6 cellular contexts compared by ENCODE assay signal in genomic region chr2:233200790-233201189, GRCh38. TPM values are rescaled to one million over a fixed set of nuclear protein-coding genes. Genes with fewer than 3 reads are reported as not detected.
DNase-seq lines count a peak whose midpoint lies in the region; ATAC-seq, FAIRE-seq and TF ChIP-seq lines count a peak whose summit lies in the region.
"Not testable (repeated sequence)": the region's sequence is repeated elsewhere in the genome, so short reads cannot be mapped to it uniquely, and the experiment has no call there.

No MANE protein-coding gene starts in this region.

- not testable (repeated sequence) for H3K27me3 Mint-ChIP-seq in IgD-negative memory B cell; natural killer cell (ENCODE audit: low read depth in 2 of 2)
- H3K27me3 Mint-ChIP-seq in immature natural killer cell (ENCODE audit: low read depth in 3 of 3) = peaks cover 4 to 53% (median 41%) of the 10 kb centered on the region in 3 donors

- not testable (repeated sequence) for H3K9ac ChIP-seq in BLaER1 treated with 17β-estradiol and CSF1 and Interleukin-3, amounts not matched to agents 10 nM and 100 nM; GM12878 (ENCODE audit: control insufficient read depth, insufficient read depth, low read length)

- not testable (repeated sequence) for DNase-seq in A549 (ENCODE audit: low read depth in 1 of 2, low spot score in 1 of 2); GM12878 (ENCODE audit: low read depth, low spot score); immature natural killer cell; natural killer cell

- BruUV-seq in GM12878 (replicated peaks; lab: Mats Ljungman, UMichigan) = not testable (repeated sequence)

- not testable (repeated sequence) for FAIRE-seq in A549 (lab: Jason Lieb, UNC); GM12878 (lab: Jason Lieb, UNC)

- SMC1A ChIA-PET in GM12878 (lab: Charles Lee; ENCODE audit: uncharacterized antibody, unreplicated experiment) = interaction anchor here (1.5 to 4.5 kb wide), 3 partner anchors 23 to 43 kb away, joined by 4 to 25 read pairs (median 6); no protein-coding TSS in a partner anchor

- intact Hi-C loops in GM12878 (cut with micrococcal nuclease; ENCODE audit: unreplicated experiment) = loop anchor here (5.0 kb wide), 3 partner anchors 52 to 118 kb away; partner anchors contain the start of gene ATG16L1
- intact Hi-C loops in natural killer cell (cut with micrococcal nuclease) = not testable (repeated sequence)

- H3K27me3 ChIP-seq in BLaER1 treated with 17β-estradiol and CSF1 and Interleukin-3, amounts not matched to agents 10 nM and 100 nM; GM12878 (replicated peaks in 1 of 2; ENCODE audit: control insufficient read depth in 2 of 2, insufficient read depth in 2 of 2, low read length in 1 of 2): not testable (repeated sequence)

- CTCF ChIA-PET in A549 (lab: Yijun Ruan, JAX) (interaction anchor here (1.2 to 1.6 kb wide), 2 partner anchors 9 to 70 kb away, joined by 3 to 4 read pairs; no protein-coding TSS in a partner anchor), GM12878 (lab: Yijun Ruan, JAX) (interaction anchor here (1.0 to 2.6 kb wide), 6 partner anchors 15 to 50 kb away, joined by 3 to 12 read pairs (median 4); partner anchors contain the start of gene ATG16L1)

- not testable (repeated sequence) for TF ChIP-seq CTCF in A549 (IDR thresholded peaks at IDR 0.05); GM12878 (IDR thresholded peaks at IDR 0.05 in 2 of 3, conservative IDR thresholded peaks at IDR 0.05 in 1 of 3; ENCODE audit: control insufficient read depth in 2 of 3, extremely low read depth in 1 of 3, insufficient read depth in 1 of 3, low read depth in 3 of 3, low read length in 3 of 3); natural killer cell (IDR thresholded peaks at IDR 0.05)

- peaks cover 11 to 41% (median 18%) of the 10 kb centered on the region in 11 experiments; a peak in 17 of 22 replicates for H4K20me1 ChIP-seq in BLaER1 treated with 17β-estradiol and CSF1 and Interleukin-3, amounts not matched to agents 10 nM and 100 nM
- H4K20me1 ChIP-seq in GM12878 (ENCODE audit: control insufficient read depth, insufficient read depth) = not testable (repeated sequence)

- not testable (repeated sequence) for TF ChIP-seq EP300 in A549 (IDR thresholded peaks at IDR 0.05); GM12878 (IDR thresholded peaks at IDR 0.05; ENCODE audit: borderline replicate concordance in 1 of 2, control insufficient read depth in 1 of 2, low read depth in 2 of 2, low read length in 2 of 2)

- not testable (repeated sequence) for H3K4me2 ChIP-seq in A549; GM12878 (ENCODE audit: control insufficient read depth, insufficient read depth)
- peak overlapping the region; percentile 71 to 96 (median 83) for H3K4me2 ChIP-seq in BLaER1 treated with 17β-estradiol and CSF1 and Interleukin-3, amounts not matched to agents 10 nM and 100 nM

- H3K4me1 ChIP-seq in A549 = not testable (repeated sequence)
- H3K4me1 ChIP-seq in BLaER1 treated with 17β-estradiol and CSF1 and Interleukin-3, amounts not matched to agents 10 nM and 100 nM = peaks cover 26 to 64% (median 51%) of the 10 kb centered on the region in 10 experiments
- H3K4me1 ChIP-seq in GM12878 (ENCODE audit: control insufficient read depth, insufficient read depth, low read length) = peaks cover 28% of the 10 kb centered on the region

- TF ChIP-seq RAD21 in A549 (conservative IDR thresholded peaks at IDR 0.05 in 1 of 2, IDR thresholded peaks at IDR 0.05 in 1 of 2); GM12878 (IDR thresholded peaks at IDR 0.05; ENCODE audit: insufficient read depth, low read depth, low read length): not testable (repeated sequence)

- ATAC-seq in A549, GM12878, natural killer cell: not testable (repeated sequence)

- not testable (repeated sequence) for H2AFZ ChIP-seq in GM12878 (ENCODE audit: control insufficient read depth, low read depth, low read length)

- H3K9me3 Mint-ChIP-seq in IgD-negative memory B cell, immature natural killer cell, natural killer cell: not testable (repeated sequence)

- H3K36me3 ChIP-seq in BLaER1 treated with 17β-estradiol and CSF1 and Interleukin-3, amounts not matched to agents 10 nM and 100 nM = peaks cover 78 to 89% (median 85%) of the 10 kb centered on the region in 11 experiments
- H3K36me3 ChIP-seq in GM12878 (ENCODE audit: control insufficient read depth in 2 of 2, insufficient read depth in 2 of 2, low read length in 1 of 2) = peaks cover 31 to 42% of the 10 kb centered on the region in 2 experiments

- in situ Hi-C loops in GM12878 (cut with MboI) = not testable (repeated sequence)

- WGBS in A549 (ENCODE audit: missing lambda C conversion rate) = 90% methylated on average over 5 of the region's 5 CpGs
- 55% methylated on average over 5 of the region's 5 CpGs for WGBS in GM12878 (ENCODE audit: insufficient coverage, insufficient replicate concordance, low lambda C conversion rate, missing lambda C conversion rate)

- not testable (repeated sequence) for H3K4me3 ChIP-seq in A549; BLaER1 treated with 17β-estradiol and CSF1 and Interleukin-3, amounts not matched to agents 10 nM and 100 nM; GM12878

- POLR2A ChIA-PET in A549 (lab: Yijun Ruan, JAX); GM12878 (lab: Charles Lee): not testable (repeated sequence)

- RAD21 ChIA-PET in GM12878 (lab: Charles Lee; ENCODE audit: unreplicated experiment) = interaction anchor here (1.1 to 1.6 kb wide), 2 partner anchors 101 to 114 kb away, joined by 4 read pairs; no protein-coding TSS in a partner anchor

- H3K4me1 Mint-ChIP-seq in IgD-negative memory B cell = peaks cover 21 to 34% (median 32%) of the 10 kb centered on the region in 3 donors
- peaks cover 0 to 13% of the 10 kb centered on the region in 2 donors for H3K4me1 Mint-ChIP-seq in immature natural killer cell
- peaks cover 14 to 16% of the 10 kb centered on the region in 2 donors for H3K4me1 Mint-ChIP-seq in natural killer cell

- TF ChIP-seq POLR2A in A549 (IDR thresholded peaks at IDR 0.05; ENCODE audit: low read length); GM12878 (IDR thresholded peaks at IDR 0.05; ENCODE audit: low read depth, low read length): not testable (repeated sequence)

- H3K27ac ChIP-seq in A549 = not testable (repeated sequence)
- peak overlapping the region in 2 of 11 experiments; percentile 4 to 76; a peak in 1 of 22 replicates for H3K27ac ChIP-seq in BLaER1 treated with 17β-estradiol and CSF1 and Interleukin-3, amounts not matched to agents 10 nM and 100 nM
- peak overlapping the region; percentile 58 for H3K27ac ChIP-seq in GM12878 (ENCODE audit: control insufficient read depth, insufficient read depth)

- H3K36me3 Mint-ChIP-seq in IgD-negative memory B cell (peaks cover 13% of the 10 kb centered on the region), immature natural killer cell (peaks cover 34 to 72% (median 37%) of the 10 kb centered on the region in 3 donors)
- H3K36me3 Mint-ChIP-seq in natural killer cell = not testable (repeated sequence)

- not testable (repeated sequence) for H3K79me2 ChIP-seq in GM12878 (ENCODE audit: control insufficient read depth, insufficient read depth, low read length)

- H3K27ac Mint-ChIP-seq in IgD-negative memory B cell (peak overlapping the region in 2 of 3 donors; percentile 84 to 94), immature natural killer cell (peak overlapping the region; percentile 50 to 79 (median 68)), natural killer cell (peak overlapping the region; percentile 66 to 69)

- H3K9me3 ChIP-seq in A549 = peaks cover 14% of the 10 kb centered on the region; the same call in 1 of the 3 replicates
- H3K9me3 ChIP-seq in BLaER1 treated with 17β-estradiol and CSF1 and Interleukin-3, amounts not matched to agents 10 nM and 100 nM (replicated peaks in 1 of 11) = peaks cover 0 to 16% (median 4%) of the 10 kb centered on the region in 11 experiments; a peak in 7 of 22 replicates
- not testable (repeated sequence) for H3K9me3 ChIP-seq in GM12878 (replicated peaks; ENCODE audit: control insufficient read depth, insufficient read depth, low read length)

- peak overlapping the region in 1 of 4 donors; percentile 70 for H3K4me3 Mint-ChIP-seq in IgD-negative memory B cell
- not testable (repeated sequence) for H3K4me3 Mint-ChIP-seq in immature natural killer cell, natural killer cell

RNA-seq across cellular contexts. Expression of gene ATG16L1, which starts 50.7 kb away (rescaled TPM):
- polyA plus RNA-seq in A549 (2011; rRNA removed) (70.9 and 72.3 TPM in 2 replicates), A549 (2017; fragmentation: RNase III; extraction: RNeasy Plus Mini Kit Qiagen cat#74134 plus additional on column Dnase treatment) (42.5 to 45.1 TPM (median 44.5 TPM) in 3 replicates), IgD-negative memory B cell (11.2 TPM), GM12878 (2011; rRNA removed) (18.0 and 21.0 TPM in 2 replicates), GM12878 (2014; fragmentation: Illumina TruSeq; extraction: Trizol) (13.3 and 13.5 TPM in 2 replicates), GM12878 (2014; fragmentation: Nextera tagmentation; extraction: Ambion mirVana) (1 to 10 TPM; 5.2 to 7.8 TPM), GM12878 (2014; rRNA removed) (20.6 and 27.5 TPM in 2 replicates), GM12878 (2016; fragmentation: Nextera tagmentation; extraction: Ambion mirVana) (10 to 100 TPM; 13.8 to 14.9 TPM), immature natural killer cell (10 to 100 TPM in 2 of 3 donors, 1 to 10 TPM in 1; 9.3 to 16.4 (median 13.2) TPM)
- 33.9 and 40.9 TPM in 2 replicates for polyA plus RNA-seq in A549 (2012; cell fraction: cytosol; rRNA removed)
- polyA plus RNA-seq in A549 (2012; cell fraction: nucleus; rRNA removed) = 58.9 and 71.6 TPM in 2 replicates
- polyA minus RNA-seq in A549 (2011; rRNA and poly(A)+ RNA removed) = 49.8 and 52.7 TPM in 2 replicates
- 122 and 131 TPM in 2 replicates for total RNA-seq in GM12878 (2013; cell fraction: nucleolus; rRNA removed)
- total RNA-seq in GM12878 (2014; rRNA removed) (16.9 and 20.1 TPM in 2 replicates), GM12878 (2014; rRNA removed; fragmentation: Illumina TruSeq; extraction: Trizol) (16.3 and 17.3 TPM in 2 replicates), GM12878 (2021) (25.1 and 26.6 TPM in 2 replicates), natural killer cell (100 to 1,000 TPM; 106 to 142 (median 117) TPM)
- 7.6 TPM for polyA plus RNA-seq in GM12878 (2011; ENCODE audit: low read depth)
- polyA plus RNA-seq in GM12878 (2011; cell fraction: cytosol; rRNA removed) = 11.5 and 13.3 TPM in 2 replicates
- polyA plus RNA-seq in GM12878 (2011; cell fraction: nucleus; rRNA removed) = 67.9 and 71.7 TPM in 2 replicates
- 9.9 and 10.7 TPM in 2 replicates for polyA plus RNA-seq in GM12878 (2012)
- polyA minus RNA-seq in GM12878 (2011; rRNA and poly(A)+ RNA removed) = 19.6 and 28.7 TPM in 2 replicates
- 7.0 and 7.4 TPM in 2 replicates for polyA minus RNA-seq in GM12878 (2011; cell fraction: cytosol; rRNA and poly(A)+ RNA removed)
- polyA minus RNA-seq in GM12878 (2011; cell fraction: nucleus; rRNA and poly(A)+ RNA removed) = 31.8 and 58.4 TPM in 2 replicates
